Comparison of ENCODE assay signal across 9 cellular contexts in the genomic region with DNA sequence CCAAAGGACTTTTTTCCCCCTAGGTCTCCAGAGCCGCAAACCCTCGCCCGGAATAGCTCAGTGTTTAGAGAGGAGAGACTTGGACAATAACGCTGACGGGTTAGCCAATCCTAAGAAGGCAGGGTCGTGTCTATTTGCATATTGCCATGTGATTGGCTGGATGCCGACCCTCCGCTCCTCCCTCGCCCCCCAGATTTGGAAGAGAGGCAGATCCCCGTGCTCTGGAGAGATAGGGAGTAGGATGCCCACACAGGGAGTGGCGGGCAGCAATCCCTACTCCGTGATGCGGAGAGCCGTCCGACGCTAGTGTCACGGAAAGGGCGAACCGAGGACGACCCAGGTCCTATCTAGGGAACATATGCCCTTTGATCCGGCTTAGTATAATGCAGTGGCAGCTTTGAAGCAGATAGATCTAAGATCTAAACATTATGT. TPM values are rescaled to one million over a fixed set of nuclear protein-coding genes. Genes with fewer than 3 reads are reported as not detected.
DNase-seq lines count a peak whose midpoint lies in the region; ATAC-seq lines count a peak whose summit lies in the region.
"Had no signal": no experiment of that assay in that cellular context is flagged by ENCODE, and none has a peak within 500 bp of the region (broad histone marks: within the 10 kb centered on the region; RNA-seq: fewer than 3 reads in every experiment).

No MANE protein-coding gene starts in this region.

- H3K27me3 ChIP-seq in HUES48 (ENCODE audit: control insufficient read depth, insufficient read depth, low read length): peaks cover 96% of the 10 kb centered on the region

- H3K4me3 Mint-ChIP-seq in naive thymus-derived CD8-positive, alpha-beta T cell: peak overlapping the region; percentile 41 to 82 (median 68)

- no peak overlapping the region for H3K27ac ChIP-seq in HUES48 (ENCODE audit: low read depth, low read length)

- POLR2A ChIA-PET in naive thymus-derived CD8-positive, alpha-beta T cell (lab: Charles Lee): interaction anchor here (0.5 to 1.6 kb wide), 2 partner anchors 37 to 324 kb away, joined by 3 read pairs; no protein-coding TSS in a partner anchor

- H3K9me3 Mint-ChIP-seq in naive thymus-derived CD8-positive, alpha-beta T cell: no peaks in the 10 kb centered on the region

- H3K9me3 ChIP-seq in HUES48 (ENCODE audit: control insufficient read depth, insufficient read depth, low read length): no peaks in the 10 kb centered on the region

- peaks cover 18% of the 10 kb centered on the region for H3K4me1 ChIP-seq in HUES48 (ENCODE audit: control insufficient read depth, insufficient read depth, low read length)

- peak; percentile 71 to 78 for ATAC-seq in naive thymus-derived CD8-positive, alpha-beta T cell
- ATAC-seq in GM21367 (IDR thresholded peaks at IDR 0.05; ENCODE audit: unreplicated experiment): no peak

- H3K27me3 Mint-ChIP-seq in naive thymus-derived CD8-positive, alpha-beta T cell: peaks cover 33 to 87% (median 62%) of the 10 kb centered on the region in 5 donors

- H3K27ac Mint-ChIP-seq in naive thymus-derived CD8-positive, alpha-beta T cell: peak overlapping the region in 1 of 10 donors; percentile 33

- H3K36me3 ChIP-seq in HUES48 (ENCODE audit: control insufficient read depth, insufficient read depth, low read length): no peaks in the 10 kb centered on the region

- peak overlapping the region; percentile 18; the same call in 1 of the 2 replicates for H3K4me3 ChIP-seq in HUES48 (ENCODE audit: low read depth, low read length)

- no peak overlapping the region for H3K9ac ChIP-seq in HUES48 (ENCODE audit: low read depth, low read length)

- DNase-seq in NCI-H774 (lab: John Stamatoyannopoulos, UW) (peak; percentile 60), dermis blood vessel endothelial cell (peak; percentile 38), hepatic stellate cell (ENCODE audit: low spot score) (no peak), NCI-H187 treated with DMSO at 0.1 percent for 48 hours (lab: John Stamatoyannopoulos, UW) (no peak), inferior parietal cortex (ENCODE audit: extremely low spot score) (no peak)
- DNase-seq in naive thymus-derived CD8-positive, alpha-beta T cell: peak in 3 of 10 donors; percentile 39 to 61 (median 42)

- peaks cover 0 to 4% (median 0%) of the 10 kb centered on the region in 3 donors for H3K36me3 Mint-ChIP-seq in naive thymus-derived CD8-positive, alpha-beta T cell

- H3K4me1 Mint-ChIP-seq in naive thymus-derived CD8-positive, alpha-beta T cell: peaks cover 17 to 40% (median 31%) of the 10 kb centered on the region in 4 donors

RNA-seq across cellular contexts. Expression of gene WNT6, which starts 1.4 kb away (rescaled TPM):
- not detected in 2 replicates for total RNA-seq in dermis blood vessel endothelial cell
- not detected for total RNA-seq in naive thymus-derived CD8-positive, alpha-beta T cell
- polyA plus RNA-seq in naive thymus-derived CD8-positive, alpha-beta T cell: under 1 TPM in 1 of 3 donors, not detected in 2; 0.08 TPM
- total RNA-seq: glomerular endothelial cell had no signal

RNA-seq across cellular contexts. Expression of gene WNT10A, which starts 19.7 kb away (rescaled TPM):
- under 0.01 and 0.05 TPM in 2 replicates for total RNA-seq in dermis blood vessel endothelial cell
- 1 to 10 TPM; 1.7 to 1.8 TPM for total RNA-seq in naive thymus-derived CD8-positive, alpha-beta T cell
- 1 to 10 TPM in 2 of 3 donors, under 1 TPM in 1; 0.53 to 1.2 (median 1.1) TPM for polyA plus RNA-seq in naive thymus-derived CD8-positive, alpha-beta T cell
- total RNA-seq: glomerular endothelial cell had no signal

RNA-seq across cellular contexts. Expression of gene PRKAG3, which starts 29.4 kb away (rescaled TPM):
- not detected in 2 replicates for total RNA-seq in dermis blood vessel endothelial cell
- not detected for total RNA-seq in naive thymus-derived CD8-positive, alpha-beta T cell
- not detected for polyA plus RNA-seq in naive thymus-derived CD8-positive, alpha-beta T cell
- total RNA-seq: glomerular endothelial cell had no signal

Comparison
In these comparisons a context has a peak if more than half of its experiments do, and no peak if none do; other contexts are left out.
1. DNase-seq: peak in NCI-H774 (single experiment) and dermis blood vessel endothelial cell (single experiment); none in hepatic stellate cell (single experiment), NCI-H187 treated with DMSO at 0.1 percent for 48 hours (single experiment) and inferior parietal cortex (single experiment).